In genomic region chr5:180818275-180818674, GRCh38 we compare ENCODE assay signal across 14 cellular contexts. TPM values are rescaled to one million over a fixed set of nuclear protein-coding genes. Genes with fewer than 3 reads are reported as not detected.
A peak's percentile ranks its signal among the peaks of the same experiment; 100 is the strongest.
DNase-seq lines count a peak whose midpoint lies in the region; ATAC-seq and TF ChIP-seq lines count a peak whose summit lies in the region.
"Had no signal": no experiment of that assay in that cellular context is flagged by ENCODE, and none has a peak within 500 bp of the region (broad histone marks: within the 10 kb centered on the region; RNA-seq: fewer than 3 reads in every experiment).

No MANE protein-coding gene starts in this region.

- H3K27ac ChIP-seq in right atrium auricular region = peak overlapping the region; percentile 67 to 69
- H3K27ac ChIP-seq in uterus = peak overlapping the region; percentile 76 to 81

- H3K4me1 ChIP-seq in right atrium auricular region = peaks cover 0 to 47% of the 10 kb centered on the region in 2 donors
- peaks cover 3 to 10% of the 10 kb centered on the region in 2 donors for H3K4me1 ChIP-seq in uterus

- H3K9me3 Mint-ChIP-seq in progenitor cell of endocrine pancreas (ENCODE audit: low read depth) = no peaks in the 10 kb centered on the region

- peaks cover 21% of the 10 kb centered on the region for H3K4me1 Mint-ChIP-seq in progenitor cell of endocrine pancreas (ENCODE audit: low read depth)

- intact Hi-C loops in Right ventricle myocardium inferior (cut with DNase I) = no loop called here
- intact Hi-C loops in uterus (cut with DNase I; ENCODE audit: low total_unique reads) = no loop called here

- H3K27me3 Mint-ChIP-seq in progenitor cell of endocrine pancreas = no peaks in the 10 kb centered on the region

- peak overlapping the region; percentile 51 for H3K27ac Mint-ChIP-seq in progenitor cell of endocrine pancreas

- ATAC-seq in Right ventricle myocardium inferior = no peak
- ATAC-seq in left lobe of liver = no peak
- ATAC-seq: Panc1 had no signal

- no peaks in the 10 kb centered on the region for H3K27me3 ChIP-seq in right atrium auricular region
- H3K27me3 ChIP-seq in uterus = no peaks in the 10 kb centered on the region

- no peaks in the 10 kb centered on the region for H3K36me3 ChIP-seq in right atrium auricular region
- no peaks in the 10 kb centered on the region for H3K36me3 ChIP-seq in uterus

- DNase-seq in right atrium auricular region (ENCODE audit: low spot score) = no peak
- DNase-seq in Right ventricle myocardium inferior (ENCODE audit: missing footprints) = no peak
- DNase-seq in left lobe of liver (ENCODE audit: low spot score) = peak; percentile 39
- DNase-seq in progenitor cell of endocrine pancreas (ENCODE audit: low spot score, unreplicated experiment) = no peak
- DNase-seq in uterus = no peak
- DNase-seq in NCI-H1092 treated with DMSO at 0.1 percent for 48 hours (lab: John Stamatoyannopoulos, UW) = no peak
- no peak for DNase-seq in OCI-M1 (lab: John Stamatoyannopoulos, UW)
- no peak for DNase-seq in Ammon's horn (ENCODE audit: low spot score)
- DNase-seq: activated CD4-positive, alpha-beta T cell treated with anti-CD3 and anti-CD28 coated beads for 1 hour; amygdala; DMS 273 treated with DMSO at 0.1 percent for 48 hours; NCI-H1417; NCI-H446 treated with DMSO at 0.1 percent for 48 hours had no signal

- no peak overlapping the region for H3K4me3 ChIP-seq in right atrium auricular region
- H3K4me3 ChIP-seq in uterus = no peak overlapping the region

- no peak for TF ChIP-seq POLR2A in uterus (IDR thresholded peaks at IDR 0.05)

- no peak for TF ChIP-seq CTCF in right atrium auricular region (IDR thresholded peaks at IDR 0.05)
- no peak for TF ChIP-seq CTCF in progenitor cell of endocrine pancreas (IDR thresholded peaks at IDR 0.05; ENCODE audit: unreplicated experiment)
- TF ChIP-seq CTCF in uterus (IDR thresholded peaks at IDR 0.05) = no peak

- H3K36me3 Mint-ChIP-seq in progenitor cell of endocrine pancreas (ENCODE audit: insufficient read depth) = no peaks in the 10 kb centered on the region

- no peak overlapping the region for H3K4me3 Mint-ChIP-seq in progenitor cell of endocrine pancreas (ENCODE audit: low read depth)

- H3K9me3 ChIP-seq in right atrium auricular region (no peaks in the 10 kb centered on the region), uterus (no peaks in the 10 kb centered on the region)

RNA-seq across cellular contexts. Expression of gene MGAT1, which starts 15.7 kb away (rescaled TPM):
- total RNA-seq in right atrium auricular region = 100 to 1,000 TPM in 1 of 2 donors, 10 to 100 TPM in 1; 84.1 to 130 TPM
- 76.0 TPM for total RNA-seq in Right ventricle myocardium inferior
- total RNA-seq in left lobe of liver = 115 TPM
- 63.8 and 66.9 TPM in 2 replicates for total RNA-seq in progenitor cell of endocrine pancreas
- 100 to 1,000 TPM in 2 of 4 donors, 10 to 100 TPM in 2; 67.6 to 136 (median 99.5) TPM for total RNA-seq in uterus

RNA-seq across cellular contexts. Expression of gene ZFP62, which starts 42.8 kb away (rescaled TPM):
- total RNA-seq in right atrium auricular region (10 to 100 TPM; 10.6 to 13.1 TPM), Right ventricle myocardium inferior (14.7 TPM), left lobe of liver (7.3 TPM), progenitor cell of endocrine pancreas (62.0 and 63.1 TPM in 2 replicates), uterus (10 to 100 TPM in 3 of 4 donors, 1 to 10 TPM in 1; 8.5 to 43.6 (median 34.6) TPM)
